ENCODE assay signal across 25 cellular contexts in the genomic region with DNA sequence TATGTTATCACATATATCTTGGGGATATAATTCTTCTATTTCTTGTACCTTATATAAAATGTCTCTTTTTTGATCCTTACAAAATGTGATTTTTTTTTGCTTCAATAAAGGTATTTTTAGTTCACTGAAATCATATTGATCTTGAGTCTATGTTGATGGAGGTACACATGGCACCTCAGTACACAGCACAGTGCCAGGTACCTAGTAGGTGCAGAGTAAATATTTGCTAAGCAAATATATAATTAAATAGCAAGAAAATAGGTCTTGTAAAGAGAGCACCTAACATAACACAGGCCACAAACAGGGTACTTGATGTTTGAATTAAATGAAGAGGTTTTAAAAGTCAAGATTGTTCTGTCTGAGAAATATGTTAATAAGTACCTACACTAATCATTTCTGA.
"Had no signal": no experiment of that assay in that cellular context is flagged by ENCODE, and none has a peak within 500 bp of the region (broad histone marks: within the 10 kb centered on the region; RNA-seq: fewer than 3 reads in every experiment).

No MANE protein-coding gene starts in this region.

- H3K27me3 Mint-ChIP-seq: activated CD4-positive, alpha-beta T cell treated with anti-CD3 and anti-CD28 coated beads, Interleukin-2, amount 10 ng/mL, durations not matched to agents 24 days and 14 days; activated naive CD4-positive, alpha-beta T cell treated with anti-CD3 and anti-CD28 coated beads, Interleukin-2, amount 10 ng/mL, durations not matched to agents 7 days and 5 days; activated naive CD8-positive, alpha-beta T cell treated with anti-CD3 and anti-CD28 coated beads, Interleukin-2, amount 50 U/mL, for 24 hours; natural killer cell treated with Interleukin-12 subunit alpha and Interleukin-12 subunit beta and Interleukin-15 and Interleukin-18, amount 100 ng/mL, for 72 hours; stimulated activated naive CD8-positive, alpha-beta T cell treated with anti-CD3 and anti-CD28 coated beads, Interleukin-15, amount 100 ng/mL, for 72 hours had no signal

- ATAC-seq: activated CD8-positive, alpha-beta T cell treated with anti-CD3 and anti-CD28 coated beads, Interleukin-2, amount 10 ng/mL, durations not matched to agents 7 days and 5 days; activated naive CD8-positive, alpha-beta T cell treated with anti-CD3 and anti-CD28 coated beads, Interleukin-2, amount 50 U/mL, for 24 hours; left colon; natural killer cell treated with Interleukin-12 subunit alpha and Interleukin-12 subunit beta and Interleukin-15 and Interleukin-18, amount 100 ng/mL, for 72 hours; sciatic nerve; stimulated activated naive CD8-positive, alpha-beta T cell treated with anti-CD3 and anti-CD28 coated beads, Interleukin-15, amount 100 ng/mL, for 72 hours had no signal

- H3K4me3 Mint-ChIP-seq: activated CD4-positive, alpha-beta T cell treated with anti-CD3 and anti-CD28 coated beads, Interleukin-2, amount 10 ng/mL, durations not matched to agents 24 days and 14 days; activated CD8-positive, alpha-beta T cell treated with anti-CD3 and anti-CD28 coated beads, Interleukin-2, amount 10 ng/mL, durations not matched to agents 7 days and 5 days; activated naive CD4-positive, alpha-beta T cell treated with anti-CD3 and anti-CD28 coated beads, Interleukin-2, amount 10 ng/mL, durations not matched to agents 7 days and 5 days; activated naive CD8-positive, alpha-beta T cell treated with anti-CD3 and anti-CD28 coated beads, Interleukin-2, amount 50 U/mL, for 24 hours; mesothelial cell of epicardium; natural killer cell treated with Interleukin-12 subunit alpha and Interleukin-12 subunit beta and Interleukin-15 and Interleukin-18, amount 100 ng/mL, for 72 hours; stimulated activated naive CD8-positive, alpha-beta T cell treated with anti-CD3 and anti-CD28 coated beads, Interleukin-15, amount 100 ng/mL, for 72 hours had no signal

- H3K36me3 ChIP-seq: brain microvascular endothelial cell, suprapubic skin, transverse colon, vagina had no signal

- H3K4me1 Mint-ChIP-seq: activated naive CD8-positive, alpha-beta T cell treated with anti-CD3 and anti-CD28 coated beads, Interleukin-2, amount 50 U/mL, for 24 hours; stimulated activated naive CD8-positive, alpha-beta T cell treated with anti-CD3 and anti-CD28 coated beads, Interleukin-15, amount 100 ng/mL, for 72 hours had no signal

- H3K9me3 Mint-ChIP-seq: activated CD4-positive, alpha-beta T cell treated with anti-CD3 and anti-CD28 coated beads, Interleukin-2, amount 10 ng/mL, durations not matched to agents 24 days and 14 days; natural killer cell treated with Interleukin-12 subunit alpha and Interleukin-12 subunit beta and Interleukin-15 and Interleukin-18, amount 100 ng/mL, for 72 hours had no signal

- H3K27ac Mint-ChIP-seq: activated CD4-positive, alpha-beta T cell treated with anti-CD3 and anti-CD28 coated beads, Interleukin-2, amount 10 ng/mL, durations not matched to agents 24 days and 14 days; activated CD8-positive, alpha-beta T cell treated with anti-CD3 and anti-CD28 coated beads, Interleukin-2, amount 10 ng/mL, durations not matched to agents 7 days and 5 days; activated naive CD4-positive, alpha-beta T cell treated with anti-CD3 and anti-CD28 coated beads, Interleukin-2, amount 10 ng/mL, durations not matched to agents 7 days and 5 days; activated naive CD8-positive, alpha-beta T cell treated with anti-CD3 and anti-CD28 coated beads, Interleukin-2, amount 50 U/mL, for 24 hours; mesothelial cell of epicardium; natural killer cell treated with Interleukin-12 subunit alpha and Interleukin-12 subunit beta and Interleukin-15 and Interleukin-18, amount 100 ng/mL, for 72 hours; stimulated activated naive CD8-positive, alpha-beta T cell treated with anti-CD3 and anti-CD28 coated beads, Interleukin-15, amount 100 ng/mL, for 72 hours had no signal

- H3K27ac ChIP-seq: brain microvascular endothelial cell, dorsolateral prefrontal cortex, neutrophil, parathyroid adenoma, suprapubic skin, transverse colon, vagina had no signal

- H3K27me3 ChIP-seq: brain microvascular endothelial cell, neutrophil, suprapubic skin, transverse colon, vagina had no signal

- H3K9me3 ChIP-seq: neutrophil, suprapubic skin, transverse colon, vagina had no signal

- H3K4me3 ChIP-seq: dorsolateral prefrontal cortex, lung, smooth muscle cell, suprapubic skin, transverse colon, vagina had no signal

- DNase-seq: activated CD4-positive, alpha-beta T cell treated with anti-CD3 and anti-CD28 coated beads, Interleukin-2, amount 10 ng/mL, durations not matched to agents 24 days and 14 days; activated CD8-positive, alpha-beta T cell treated with anti-CD3 and anti-CD28 coated beads, Interleukin-2, amount 10 ng/mL, durations not matched to agents 7 days and 5 days; activated effector memory CD4-positive, alpha-beta T cell treated with Interleukin-2 at 50 U/mL for 16 hours; activated naive CD4-positive, alpha-beta T cell treated with anti-CD3 and anti-CD28 coated beads, Interleukin-2, amount 10 ng/mL, durations not matched to agents 7 days and 5 days; activated naive CD8-positive, alpha-beta T cell treated with anti-CD3 and anti-CD28 coated beads, Interleukin-2, amount 50 U/mL, for 24 hours; activated T-cell treated with anti-CD3 and anti-CD28 coated beads, Interleukin-2, amount 50 U/mL, for 48 hours; anterior cingulate cortex; brain microvascular endothelial cell; central memory CD4-positive, alpha-beta T cell; dorsolateral prefrontal cortex; hippocampal formation; islet precursor cell; left colon; stimulated activated CD4-positive, alpha-beta T cell treated with anti-CD3 and anti-CD28 coated beads, Interleukin-4, amount 100 ng/mL, for 1 hour; stimulated activated naive CD8-positive, alpha-beta T cell treated with anti-CD3 and anti-CD28 coated beads, Interleukin-15, amount 100 ng/mL, for 72 hours; transverse colon had no signal
